ENCODE assay signal across 17 cellular contexts in genomic region chr14:90034835-90035525, GRCh38. TPM values are rescaled to one million over a fixed set of nuclear protein-coding genes. Genes with fewer than 3 reads are reported as not detected.
DNase-seq lines count a peak whose midpoint lies in the region; ATAC-seq and TF ChIP-seq lines count a peak whose summit lies in the region.
"Had no signal": no experiment of that assay in that cellular context is flagged by ENCODE, and none has a peak within 500 bp of the region (broad histone marks: within the 10 kb centered on the region; RNA-seq: fewer than 3 reads in every experiment).

No MANE protein-coding gene starts in this region.

- intact Hi-C loops in activated CD4-positive, alpha-beta T cell treated with anti-CD3 and anti-CD28 coated beads for 36 hours (cut with DNase I, micrococcal nuclease) = no loop called here

- peak overlapping the region; percentile 78 for H3K9ac ChIP-seq in KMS-11
- H3K9ac ChIP-seq: BLaER1 treated with 17β-estradiol and CSF1 and Interleukin-3, amounts not matched to agents 10 nM and 100 nM had no signal

- CTCF ChIA-PET in activated CD4-positive, alpha-beta T cell treated with anti-CD3 and anti-CD28 coated beads for 36 hours (lab: Charles Lee) = interaction anchor here (0.6 kb wide), 1 partner anchor 1032 kb away, joined by 3 read pairs; no protein-coding TSS in a partner anchor

- H2AFZ ChIP-seq in KMS-11 (ENCODE audit: low read depth) = no peak overlapping the region
- H2AFZ ChIP-seq: GM23338 had no signal

- no peaks in the 10 kb centered on the region for H3K79me2 ChIP-seq in KMS-11 (ENCODE audit: insufficient read depth, low read depth)

- H3K27me3 Mint-ChIP-seq in activated CD4-positive, alpha-beta T cell treated with anti-CD3 and anti-CD28 coated beads for 36 hours = no peaks in the 10 kb centered on the region
- H3K27me3 Mint-ChIP-seq in CD4-positive, CD25-positive, alpha-beta regulatory T cell = no peaks in the 10 kb centered on the region

- H3K4me3 ChIP-seq in CD4-positive, CD25-positive, alpha-beta regulatory T cell (ENCODE audit: low read depth, low read length) = no peak overlapping the region
- H3K4me3 ChIP-seq in KMS-11 (IDR thresholded peaks at IDR 0.05; ENCODE audit: insufficient read depth, low read depth, low read length) = no peak overlapping the region
- H3K4me3 ChIP-seq: BLaER1 treated with 17β-estradiol and CSF1 and Interleukin-3, amounts not matched to agents 10 nM and 100 nM; GM23338; Peyer's patch had no signal

- H3K27ac Mint-ChIP-seq in activated CD4-positive, alpha-beta T cell treated with anti-CD3 and anti-CD28 coated beads for 36 hours = peak overlapping the region; percentile 7
- H3K27ac Mint-ChIP-seq in CD4-positive, CD25-positive, alpha-beta regulatory T cell = peak overlapping the region in 2 of 3 donors; percentile 4 to 85
- H3K27ac Mint-ChIP-seq: GM23338 had no signal

- H4K20me1 ChIP-seq in KMS-11 (ENCODE audit: insufficient read depth) = no peaks in the 10 kb centered on the region
- H4K20me1 ChIP-seq: BLaER1 treated with 17β-estradiol and CSF1 and Interleukin-3, amounts not matched to agents 10 nM and 100 nM had no signal

- no peak for DNase-seq in activated CD4-positive, alpha-beta T cell treated with anti-CD3 and anti-CD28 coated beads for 36 hours
- no peak for DNase-seq in activated CD4-positive, alpha-beta T cell treated with anti-CD3 and anti-CD28 coated beads for 48 hours
- DNase-seq in CD4-positive, CD25-positive, alpha-beta regulatory T cell = no peak
- DNase-seq in ecto neural progenitor cell (ENCODE audit: low spot score) (peak; percentile 3), NCI-H2029 treated with DMSO at 0.1 percent for 48 hours (lab: John Stamatoyannopoulos, UW) (no peak)
- DNase-seq: 8988T, DMS 273 treated with DMSO at 0.1 percent for 48 hours, NCI-H1048, NCI-H1694, NCI-H748 treated with DMSO at 0.1 percent for 48 hours, Peyer's patch, SHP77 had no signal

- no peaks in the 10 kb centered on the region for H3K4me1 ChIP-seq in CD4-positive, CD25-positive, alpha-beta regulatory T cell (ENCODE audit: control insufficient read depth, insufficient read depth, low read length, poor library complexity, severe bottlenecking)
- H3K4me1 ChIP-seq in KMS-11 (ENCODE audit: low read depth, poor library complexity, severe bottlenecking) = peaks cover 73% of the 10 kb centered on the region
- H3K4me1 ChIP-seq: BLaER1 treated with 17β-estradiol and CSF1 and Interleukin-3, amounts not matched to agents 10 nM and 100 nM; Peyer's patch had no signal

- no peaks in the 10 kb centered on the region for H3K27me3 ChIP-seq in CD4-positive, CD25-positive, alpha-beta regulatory T cell (ENCODE audit: control insufficient read depth, insufficient read depth, low read length)
- H3K27me3 ChIP-seq in KMS-11 (ENCODE audit: insufficient read depth, low read depth) = no peaks in the 10 kb centered on the region
- H3K27me3 ChIP-seq: BLaER1 treated with 17β-estradiol and CSF1 and Interleukin-3, amounts not matched to agents 10 nM and 100 nM; Peyer's patch had no signal

- POLR2A ChIA-PET in activated CD4-positive, alpha-beta T cell treated with anti-CD3 and anti-CD28 coated beads for 36 hours (lab: Charles Lee) = interaction anchor here (0.6 kb wide), 1 partner anchor 96 kb away, joined by 3 read pairs; no protein-coding TSS in a partner anchor

- peaks cover 62% of the 10 kb centered on the region for H3K36me3 Mint-ChIP-seq in activated CD4-positive, alpha-beta T cell treated with anti-CD3 and anti-CD28 coated beads for 36 hours (ENCODE audit: low read depth)
- peaks cover 59% of the 10 kb centered on the region for H3K36me3 Mint-ChIP-seq in CD4-positive, CD25-positive, alpha-beta regulatory T cell

- H3K27ac ChIP-seq in CD4-positive, CD25-positive, alpha-beta regulatory T cell (ENCODE audit: insufficient read depth, low read length, poor library complexity, severe bottlenecking) = no peak overlapping the region
- peak overlapping the region; percentile 99 for H3K27ac ChIP-seq in KMS-11
- H3K27ac ChIP-seq: BLaER1 treated with 17β-estradiol and CSF1 and Interleukin-3, amounts not matched to agents 10 nM and 100 nM; Peyer's patch had no signal

- TF ChIP-seq CTCF in KMS-11 (conservative IDR thresholded peaks at IDR 0.05; ENCODE audit: low read depth, low read length) = no peak

- H3K4me2 ChIP-seq in KMS-11 = peak overlapping the region; percentile 94
- H3K4me2 ChIP-seq: BLaER1 treated with 17β-estradiol and CSF1 and Interleukin-3, amounts not matched to agents 10 nM and 100 nM; GM23338 had no signal

- H3K4me1 Mint-ChIP-seq in activated CD4-positive, alpha-beta T cell treated with anti-CD3 and anti-CD28 coated beads for 36 hours = peaks cover 11% of the 10 kb centered on the region
- peaks cover 0 to 7% (median 2%) of the 10 kb centered on the region in 4 donors for H3K4me1 Mint-ChIP-seq in CD4-positive, CD25-positive, alpha-beta regulatory T cell
- H3K4me1 Mint-ChIP-seq: GM23338 had no signal

- H3K9me3 Mint-ChIP-seq in activated CD4-positive, alpha-beta T cell treated with anti-CD3 and anti-CD28 coated beads for 36 hours (ENCODE audit: low read depth) = no peaks in the 10 kb centered on the region
- H3K9me3 Mint-ChIP-seq in CD4-positive, CD25-positive, alpha-beta regulatory T cell = no peaks in the 10 kb centered on the region
- H3K9me3 Mint-ChIP-seq: GM23338 had no signal

- ATAC-seq in activated CD4-positive, alpha-beta T cell treated with anti-CD3 and anti-CD28 coated beads for 36 hours = peak; percentile 33
- ATAC-seq in CD4-positive, CD25-positive, alpha-beta regulatory T cell (ENCODE audit: low read depth in 2 of 2) = no peak
- ATAC-seq in GM19467 (IDR thresholded peaks at IDR 0.05; ENCODE audit: unreplicated experiment) = no peak
- no peak for ATAC-seq in HG03565 (IDR thresholded peaks at IDR 0.05; ENCODE audit: unreplicated experiment)
- ATAC-seq: GM23338 had no signal

- H3K4me3 Mint-ChIP-seq in activated CD4-positive, alpha-beta T cell treated with anti-CD3 and anti-CD28 coated beads for 36 hours = no peak overlapping the region
- H3K4me3 Mint-ChIP-seq in CD4-positive, CD25-positive, alpha-beta regulatory T cell = no peak overlapping the region
- H3K4me3 Mint-ChIP-seq: GM23338 had no signal

- H3K9me3 ChIP-seq in CD4-positive, CD25-positive, alpha-beta regulatory T cell (ENCODE audit: control insufficient read depth in 2 of 2, low read length in 2 of 2) = no peaks in the 10 kb centered on the region
- H3K9me3 ChIP-seq: Peyer's patch had no signal

- H3K36me3 ChIP-seq in CD4-positive, CD25-positive, alpha-beta regulatory T cell (ENCODE audit: control insufficient read depth, insufficient read depth, low read length) = peaks cover 65% of the 10 kb centered on the region
- no peaks in the 10 kb centered on the region for H3K36me3 ChIP-seq in KMS-11 (ENCODE audit: insufficient read depth)

RNA-seq across cellular contexts. Expression of gene KCNK13, which starts 26.8 kb away (rescaled TPM):
- total RNA-seq in activated CD4-positive, alpha-beta T cell treated with anti-CD3 and anti-CD28 coated beads for 36 hours = not detected
- 0.20 TPM for total RNA-seq in CD4-positive, CD25-positive, alpha-beta regulatory T cell
- polyA plus RNA-seq in CD4-positive, CD25-positive, alpha-beta regulatory T cell = not detected
- total RNA-seq: Peyer's patch had no signal
